In the genomic region with DNA sequence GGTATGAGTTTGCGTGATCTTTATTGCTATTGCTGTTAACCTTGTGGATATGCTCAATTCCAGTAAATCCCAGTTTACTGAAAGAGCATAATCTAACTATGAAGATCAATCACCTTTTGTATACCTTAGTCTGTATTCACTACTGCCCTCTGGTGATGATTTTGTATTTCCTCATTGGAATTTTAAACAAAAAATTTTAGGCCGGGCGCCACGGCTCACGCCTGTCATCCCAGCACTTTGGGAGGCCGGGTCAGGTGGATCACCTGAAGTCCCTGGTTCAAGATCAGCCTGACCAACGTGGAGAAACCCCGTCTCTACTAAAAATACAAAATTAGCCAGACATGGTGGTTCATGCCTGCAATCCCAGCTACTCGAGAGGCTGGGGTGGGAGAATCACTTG, we compare ENCODE assay signal across 2 cellular contexts.
TF ChIP-seq lines count a peak whose summit lies in the region.

No MANE protein-coding gene starts in this region.

TF ChIP-seq in GM23338, 12 proteins besides CTCF, POLR2A, EP300 and RAD21 (continues in another document):
- TF ChIP-seq STAT1 (IDR thresholded peaks at IDR 0.05; ENCODE audit: unreplicated experiment) (no peak), CREB1 (CRISPR knock-in tag; IDR thresholded peaks at IDR 0.05; ENCODE audit: low read depth) (no peak), ZNF114 (CRISPR knock-in tag; IDR thresholded peaks at IDR 0.05) (no peak), EZH2 (IDR thresholded peaks at IDR 0.05; ENCODE audit: low read depth, unreplicated experiment) (no peak), ZNF331 (CRISPR knock-in tag; IDR thresholded peaks at IDR 0.05; ENCODE audit: low read depth) (no peak), NANOG (IDR thresholded peaks at IDR 0.05; ENCODE audit: borderline replicate concordance) (no peak), POLR2AphosphoS5 (IDR thresholded peaks at IDR 0.05; ENCODE audit: low read depth) (no peak)
- TF ChIP-seq, protein P1, sequence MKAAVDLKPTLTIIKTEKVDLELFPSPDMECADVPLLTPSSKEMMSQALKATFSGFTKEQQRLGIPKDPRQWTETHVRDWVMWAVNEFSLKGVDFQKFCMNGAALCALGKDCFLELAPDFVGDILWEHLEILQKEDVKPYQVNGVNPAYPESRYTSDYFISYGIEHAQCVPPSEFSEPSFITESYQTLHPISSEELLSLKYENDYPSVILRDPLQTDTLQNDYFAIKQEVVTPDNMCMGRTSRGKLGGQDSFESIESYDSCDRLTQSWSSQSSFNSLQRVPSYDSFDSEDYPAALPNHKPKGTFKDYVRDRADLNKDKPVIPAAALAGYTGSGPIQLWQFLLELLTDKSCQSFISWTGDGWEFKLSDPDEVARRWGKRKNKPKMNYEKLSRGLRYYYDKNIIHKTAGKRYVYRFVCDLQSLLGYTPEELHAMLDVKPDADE (IDR thresholded peaks at IDR 0.05): no peak
- TF ChIP-seq, protein P2, sequence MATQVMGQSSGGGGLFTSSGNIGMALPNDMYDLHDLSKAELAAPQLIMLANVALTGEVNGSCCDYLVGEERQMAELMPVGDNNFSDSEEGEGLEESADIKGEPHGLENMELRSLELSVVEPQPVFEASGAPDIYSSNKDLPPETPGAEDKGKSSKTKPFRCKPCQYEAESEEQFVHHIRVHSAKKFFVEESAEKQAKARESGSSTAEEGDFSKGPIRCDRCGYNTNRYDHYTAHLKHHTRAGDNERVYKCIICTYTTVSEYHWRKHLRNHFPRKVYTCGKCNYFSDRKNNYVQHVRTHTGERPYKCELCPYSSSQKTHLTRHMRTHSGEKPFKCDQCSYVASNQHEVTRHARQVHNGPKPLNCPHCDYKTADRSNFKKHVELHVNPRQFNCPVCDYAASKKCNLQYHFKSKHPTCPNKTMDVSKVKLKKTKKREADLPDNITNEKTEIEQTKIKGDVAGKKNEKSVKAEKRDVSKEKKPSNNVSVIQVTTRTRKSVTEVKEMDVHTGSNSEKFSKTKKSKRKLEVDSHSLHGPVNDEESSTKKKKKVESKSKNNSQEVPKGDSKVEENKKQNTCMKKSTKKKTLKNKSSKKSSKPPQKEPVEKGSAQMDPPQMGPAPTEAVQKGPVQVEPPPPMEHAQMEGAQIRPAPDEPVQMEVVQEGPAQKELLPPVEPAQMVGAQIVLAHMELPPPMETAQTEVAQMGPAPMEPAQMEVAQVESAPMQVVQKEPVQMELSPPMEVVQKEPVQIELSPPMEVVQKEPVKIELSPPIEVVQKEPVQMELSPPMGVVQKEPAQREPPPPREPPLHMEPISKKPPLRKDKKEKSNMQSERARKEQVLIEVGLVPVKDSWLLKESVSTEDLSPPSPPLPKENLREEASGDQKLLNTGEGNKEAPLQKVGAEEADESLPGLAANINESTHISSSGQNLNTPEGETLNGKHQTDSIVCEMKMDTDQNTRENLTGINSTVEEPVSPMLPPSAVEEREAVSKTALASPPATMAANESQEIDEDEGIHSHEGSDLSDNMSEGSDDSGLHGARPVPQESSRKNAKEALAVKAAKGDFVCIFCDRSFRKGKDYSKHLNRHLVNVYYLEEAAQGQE (IDR thresholded peaks at IDR 0.05; ENCODE audit: unreplicated experiment): no peak
- TF ChIP-seq, protein P3, sequence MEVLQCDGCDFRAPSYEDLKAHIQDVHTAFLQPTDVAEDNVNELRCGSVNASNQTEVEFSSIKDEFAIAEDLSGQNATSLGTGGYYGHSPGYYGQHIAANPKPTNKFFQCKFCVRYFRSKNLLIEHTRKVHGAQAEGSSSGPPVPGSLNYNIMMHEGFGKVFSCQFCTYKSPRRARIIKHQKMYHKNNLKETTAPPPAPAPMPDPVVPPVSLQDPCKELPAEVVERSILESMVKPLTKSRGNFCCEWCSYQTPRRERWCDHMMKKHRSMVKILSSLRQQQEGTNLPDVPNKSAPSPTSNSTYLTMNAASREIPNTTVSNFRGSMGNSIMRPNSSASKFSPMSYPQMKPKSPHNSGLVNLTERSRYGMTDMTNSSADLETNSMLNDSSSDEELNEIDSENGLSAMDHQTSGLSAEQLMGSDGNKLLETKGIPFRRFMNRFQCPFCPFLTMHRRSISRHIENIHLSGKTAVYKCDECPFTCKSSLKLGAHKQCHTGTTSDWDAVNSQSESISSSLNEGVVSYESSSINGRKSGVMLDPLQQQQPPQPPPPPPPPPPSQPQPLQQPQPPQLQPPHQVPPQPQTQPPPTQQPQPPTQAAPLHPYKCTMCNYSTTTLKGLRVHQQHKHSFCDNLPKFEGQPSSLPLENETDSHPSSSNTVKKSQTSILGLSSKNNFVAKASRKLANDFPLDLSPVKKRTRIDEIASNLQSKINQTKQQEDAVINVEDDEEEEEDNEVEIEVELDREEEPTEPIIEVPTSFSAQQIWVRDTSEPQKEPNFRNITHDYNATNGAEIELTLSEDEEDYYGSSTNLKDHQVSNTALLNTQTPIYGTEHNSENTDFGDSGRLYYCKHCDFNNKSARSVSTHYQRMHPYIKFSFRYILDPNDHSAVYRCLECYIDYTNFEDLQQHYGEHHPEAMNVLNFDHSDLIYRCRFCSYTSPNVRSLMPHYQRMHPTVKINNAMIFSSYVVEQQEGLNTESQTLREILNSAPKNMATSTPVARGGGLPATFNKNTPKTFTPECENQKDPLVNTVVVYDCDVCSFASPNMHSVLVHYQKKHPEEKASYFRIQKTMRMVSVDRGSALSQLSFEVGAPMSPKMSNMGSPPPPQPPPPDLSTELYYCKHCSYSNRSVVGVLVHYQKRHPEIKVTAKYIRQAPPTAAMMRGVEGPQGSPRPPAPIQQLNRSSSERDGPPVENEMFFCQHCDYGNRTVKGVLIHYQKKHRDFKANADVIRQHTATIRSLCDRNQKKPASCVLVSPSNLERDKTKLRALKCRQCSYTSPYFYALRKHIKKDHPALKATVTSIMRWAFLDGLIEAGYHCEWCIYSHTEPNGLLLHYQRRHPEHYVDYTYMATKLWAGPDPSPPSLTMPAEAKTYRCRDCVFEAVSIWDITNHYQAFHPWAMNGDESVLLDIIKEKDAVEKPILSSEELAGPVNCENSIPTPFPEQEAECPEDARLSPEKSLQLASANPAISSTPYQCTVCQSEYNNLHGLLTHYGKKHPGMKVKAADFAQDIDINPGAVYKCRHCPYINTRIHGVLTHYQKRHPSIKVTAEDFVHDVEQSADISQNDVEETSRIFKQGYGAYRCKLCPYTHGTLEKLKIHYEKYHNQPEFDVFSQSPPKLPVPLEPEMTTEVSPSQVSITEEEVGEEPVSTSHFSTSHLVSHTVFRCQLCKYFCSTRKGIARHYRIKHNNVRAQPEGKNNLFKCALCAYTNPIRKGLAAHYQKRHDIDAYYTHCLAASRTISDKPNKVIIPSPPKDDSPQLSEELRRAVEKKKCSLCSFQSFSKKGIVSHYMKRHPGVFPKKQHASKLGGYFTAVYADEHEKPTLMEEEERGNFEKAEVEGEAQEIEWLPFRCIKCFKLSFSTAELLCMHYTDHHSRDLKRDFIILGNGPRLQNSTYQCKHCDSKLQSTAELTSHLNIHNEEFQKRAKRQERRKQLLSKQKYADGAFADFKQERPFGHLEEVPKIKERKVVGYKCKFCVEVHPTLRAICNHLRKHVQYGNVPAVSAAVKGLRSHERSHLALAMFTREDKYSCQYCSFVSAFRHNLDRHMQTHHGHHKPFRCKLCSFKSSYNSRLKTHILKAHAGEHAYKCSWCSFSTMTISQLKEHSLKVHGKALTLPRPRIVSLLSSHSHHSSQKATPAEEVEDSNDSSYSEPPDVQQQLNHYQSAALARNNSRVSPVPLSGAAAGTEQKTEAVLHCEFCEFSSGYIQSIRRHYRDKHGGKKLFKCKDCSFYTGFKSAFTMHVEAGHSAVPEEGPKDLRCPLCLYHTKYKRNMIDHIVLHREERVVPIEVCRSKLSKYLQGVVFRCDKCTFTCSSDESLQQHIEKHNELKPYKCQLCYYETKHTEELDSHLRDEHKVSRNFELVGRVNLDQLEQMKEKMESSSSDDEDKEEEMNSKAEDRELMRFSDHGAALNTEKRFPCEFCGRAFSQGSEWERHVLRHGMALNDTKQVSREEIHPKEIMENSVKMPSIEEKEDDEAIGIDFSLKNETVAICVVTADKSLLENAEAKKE (CRISPR knock-in tag; IDR thresholded peaks at IDR 0.05): no peak

TF ChIP-seq in HepG2, 621 proteins besides CTCF, POLR2A, EP300 and RAD21 (continues in another document):
- TF ChIP-seq, protein P4, sequence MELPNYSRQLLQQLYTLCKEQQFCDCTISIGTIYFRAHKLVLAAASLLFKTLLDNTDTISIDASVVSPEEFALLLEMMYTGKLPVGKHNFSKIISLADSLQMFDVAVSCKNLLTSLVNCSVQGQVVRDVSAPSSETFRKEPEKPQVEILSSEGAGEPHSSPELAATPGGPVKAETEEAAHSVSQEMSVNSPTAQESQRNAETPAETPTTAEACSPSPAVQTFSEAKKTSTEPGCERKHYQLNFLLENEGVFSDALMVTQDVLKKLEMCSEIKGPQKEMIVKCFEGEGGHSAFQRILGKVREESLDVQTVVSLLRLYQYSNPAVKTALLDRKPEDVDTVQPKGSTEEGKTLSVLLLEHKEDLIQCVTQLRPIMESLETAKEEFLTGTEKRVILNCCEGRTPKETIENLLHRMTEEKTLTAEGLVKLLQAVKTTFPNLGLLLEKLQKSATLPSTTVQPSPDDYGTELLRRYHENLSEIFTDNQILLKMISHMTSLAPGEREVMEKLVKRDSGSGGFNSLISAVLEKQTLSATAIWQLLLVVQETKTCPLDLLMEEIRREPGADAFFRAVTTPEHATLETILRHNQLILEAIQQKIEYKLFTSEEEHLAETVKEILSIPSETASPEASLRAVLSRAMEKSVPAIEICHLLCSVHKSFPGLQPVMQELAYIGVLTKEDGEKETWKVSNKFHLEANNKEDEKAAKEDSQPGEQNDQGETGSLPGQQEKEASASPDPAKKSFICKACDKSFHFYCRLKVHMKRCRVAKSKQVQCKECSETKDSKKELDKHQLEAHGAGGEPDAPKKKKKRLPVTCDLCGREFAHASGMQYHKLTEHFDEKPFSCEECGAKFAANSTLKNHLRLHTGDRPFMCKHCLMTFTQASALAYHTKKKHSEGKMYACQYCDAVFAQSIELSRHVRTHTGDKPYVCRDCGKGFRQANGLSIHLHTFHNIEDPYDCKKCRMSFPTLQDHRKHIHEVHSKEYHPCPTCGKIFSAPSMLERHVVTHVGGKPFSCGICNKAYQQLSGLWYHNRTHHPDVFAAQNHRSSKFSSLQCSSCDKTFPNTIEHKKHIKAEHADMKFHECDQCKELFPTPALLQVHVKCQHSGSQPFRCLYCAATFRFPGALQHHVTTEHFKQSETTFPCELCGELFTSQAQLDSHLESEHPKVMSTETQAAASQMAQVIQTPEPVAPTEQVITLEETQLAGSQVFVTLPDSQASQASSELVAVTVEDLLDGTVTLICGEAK (IDR thresholded peaks at IDR 0.05): no peak
- TF ChIP-seq, protein P4 (CRISPR knock-in tag; IDR thresholded peaks at IDR 0.05): no peak
- TF ChIP-seq, protein P5, sequence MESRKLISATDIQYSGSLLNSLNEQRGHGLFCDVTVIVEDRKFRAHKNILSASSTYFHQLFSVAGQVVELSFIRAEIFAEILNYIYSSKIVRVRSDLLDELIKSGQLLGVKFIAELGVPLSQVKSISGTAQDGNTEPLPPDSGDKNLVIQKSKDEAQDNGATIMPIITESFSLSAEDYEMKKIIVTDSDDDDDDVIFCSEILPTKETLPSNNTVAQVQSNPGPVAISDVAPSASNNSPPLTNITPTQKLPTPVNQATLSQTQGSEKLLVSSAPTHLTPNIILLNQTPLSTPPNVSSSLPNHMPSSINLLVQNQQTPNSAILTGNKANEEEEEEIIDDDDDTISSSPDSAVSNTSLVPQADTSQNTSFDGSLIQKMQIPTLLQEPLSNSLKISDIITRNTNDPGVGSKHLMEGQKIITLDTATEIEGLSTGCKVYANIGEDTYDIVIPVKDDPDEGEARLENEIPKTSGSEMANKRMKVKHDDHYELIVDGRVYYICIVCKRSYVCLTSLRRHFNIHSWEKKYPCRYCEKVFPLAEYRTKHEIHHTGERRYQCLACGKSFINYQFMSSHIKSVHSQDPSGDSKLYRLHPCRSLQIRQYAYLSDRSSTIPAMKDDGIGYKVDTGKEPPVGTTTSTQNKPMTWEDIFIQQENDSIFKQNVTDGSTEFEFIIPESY (CRISPR knock-in tag; IDR thresholded peaks at IDR 0.05): peak; percentile 94
- TF ChIP-seq MIER2 (CRISPR knock-in tag; IDR thresholded peaks at IDR 0.05) (no peak), SMC3 (IDR thresholded peaks at IDR 0.05; ENCODE audit: low read length) (peak; percentile 19; the same call in 1 of the 2 replicates), ZNF616 (CRISPR knock-in tag; IDR thresholded peaks at IDR 0.05; ENCODE audit: low read depth) (no peak), JUND (CRISPR knock-in tag; IDR thresholded peaks at IDR 0.05) (no peak), ZFP36 (IDR thresholded peaks at IDR 0.05; ENCODE audit: borderline replicate concordance, low read depth, low read length, partially characterized antibody) (no peak)
- TF ChIP-seq, protein P6, sequence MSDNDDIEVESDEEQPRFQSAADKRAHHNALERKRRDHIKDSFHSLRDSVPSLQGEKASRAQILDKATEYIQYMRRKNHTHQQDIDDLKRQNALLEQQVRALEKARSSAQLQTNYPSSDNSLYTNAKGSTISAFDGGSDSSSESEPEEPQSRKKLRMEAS (IDR thresholded peaks at IDR 0.05): no peak
